In genomic region chr15:96332854-96333193, GRCh38 we compare ENCODE assay signal across 1 cellular context.
TF ChIP-seq lines count a peak whose summit lies in the region.

No MANE protein-coding gene starts in this region.

TF ChIP-seq in HepG2, 621 proteins besides CTCF, POLR2A, EP300 and RAD21 (continued from another document):
- TF ChIP-seq MAF1 (CRISPR knock-in tag; IDR thresholded peaks at IDR 0.05; ENCODE audit: borderline replicate concordance) = no peak
